In the genomic region with DNA sequence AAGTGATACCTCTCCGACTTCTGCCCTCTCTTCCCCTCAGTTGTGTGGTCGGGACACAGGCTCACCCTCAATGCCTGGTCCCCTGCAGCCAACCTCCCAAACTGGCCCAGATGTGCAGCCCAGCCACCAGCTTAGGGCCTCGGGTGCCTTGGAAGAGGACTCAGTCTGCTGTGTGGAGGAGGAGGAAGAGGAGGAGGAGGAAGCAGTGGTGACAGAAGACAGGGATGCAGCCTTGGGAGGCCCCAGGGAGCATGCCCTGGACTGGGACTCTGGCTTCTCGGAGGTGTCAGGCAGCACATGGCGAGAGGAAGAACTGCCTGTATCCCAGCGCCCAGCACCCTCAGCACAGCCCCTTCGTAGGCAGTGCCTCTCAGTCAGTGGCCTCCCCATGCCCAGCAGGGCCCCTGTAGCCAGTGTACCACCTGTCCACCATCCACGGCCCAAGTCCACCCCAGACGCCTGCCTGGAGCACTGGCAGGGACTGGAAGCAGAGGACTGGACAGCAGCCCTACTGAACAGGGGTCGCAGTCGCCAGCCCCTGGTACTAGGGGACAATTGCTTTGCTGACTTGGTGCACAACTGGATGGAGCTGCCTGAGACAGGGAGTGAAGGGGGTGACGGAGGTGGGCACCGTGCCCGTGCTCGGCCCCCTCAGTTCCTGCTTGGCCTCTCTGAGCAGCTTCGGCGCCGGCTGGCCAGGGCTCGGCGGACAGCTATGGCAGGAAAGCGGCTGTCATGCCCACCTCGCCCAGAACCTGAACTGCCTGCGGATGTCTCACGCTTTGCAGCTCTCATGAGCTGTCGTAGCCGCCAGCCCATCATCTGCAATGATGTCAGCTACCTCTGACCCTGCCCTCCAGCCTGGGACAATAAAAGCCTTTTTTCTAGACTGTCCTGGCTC, we compare ENCODE assay signal across 6 cellular contexts. TPM values are rescaled to one million over a fixed set of nuclear protein-coding genes. Genes with fewer than 3 reads are reported as not detected.
A peak's percentile ranks its signal among the peaks of the same experiment; 100 is the strongest.
DNase-seq lines count a peak whose midpoint lies in the region; ATAC-seq and FAIRE-seq lines count a peak whose summit lies in the region.

No MANE protein-coding gene starts in this region.

- 89 to 93% methylated on average over 26 of the region's 26 CpGs for WGBS in ectodermal cell, 2 experiments

- H3K36me3 ChIP-seq in MG63 (no peaks in the 10 kb centered on the region; the same call in 1 of the 2 replicates), ectodermal cell (ENCODE audit: control insufficient read depth, insufficient read depth, low read length) (no peaks in the 10 kb centered on the region), skeletal muscle satellite cell (ENCODE audit: insufficient read depth, low read length) (no peaks in the 10 kb centered on the region)

- H3K4me2 ChIP-seq in skeletal muscle satellite cell (ENCODE audit: low read length), result peak overlapping the region; percentile 98

- peak overlapping the region; percentile 80 for H3K9ac ChIP-seq in skeletal muscle satellite cell (ENCODE audit: low read depth, low read length)

- DNase-seq in MG63 (no peak), HTR-8/SVneo (ENCODE audit: insufficient read length, low spot score) (no peak), DMS153 (lab: John Stamatoyannopoulos, UW) (no peak)

- H3K9me3 ChIP-seq in MG63 (no peaks in the 10 kb centered on the region), ectodermal cell (ENCODE audit: control insufficient read depth, low read length) (no peaks in the 10 kb centered on the region), skeletal muscle satellite cell (replicated peaks; ENCODE audit: low read length) (no peaks in the 10 kb centered on the region)

- ATAC-seq in HG03025 (IDR thresholded peaks at IDR 0.05; ENCODE audit: low FRiP score, unreplicated experiment), result no peak

- peak overlapping the region; percentile 79 for H3K4me3 ChIP-seq in MG63
- H3K4me3 ChIP-seq in ectodermal cell (ENCODE audit: insufficient read depth, low read depth, low read length), result peak overlapping the region; percentile 82
- peak overlapping the region; percentile 87 for H3K4me3 ChIP-seq in skeletal muscle satellite cell (ENCODE audit: low read length)

- H3K4me1 ChIP-seq in ectodermal cell (ENCODE audit: control insufficient read depth, insufficient read depth, low read length) (peaks cover 16% of the 10 kb centered on the region), skeletal muscle satellite cell (ENCODE audit: control insufficient read depth, insufficient read depth, low read length) (peaks cover 26% of the 10 kb centered on the region)

- H3K27me3 ChIP-seq in MG63, result no peaks in the 10 kb centered on the region
- peaks cover 41% of the 10 kb centered on the region for H3K27me3 ChIP-seq in ectodermal cell (ENCODE audit: control insufficient read depth, insufficient read depth, low read length, poor library complexity, severe bottlenecking)
- H3K27me3 ChIP-seq in skeletal muscle satellite cell (ENCODE audit: control insufficient read depth, insufficient read depth, low read length), result no peaks in the 10 kb centered on the region

- no peak for FAIRE-seq in HTR-8/SVneo (lab: Jason Lieb, UNC)

- H3K27ac ChIP-seq in ectodermal cell (ENCODE audit: insufficient read depth, low read depth, low read length, poor library complexity, severe bottlenecking), result no peak overlapping the region

RNA-seq across cellular contexts. Expression of gene INKA1, which starts 1.3 kb away (rescaled TPM):
- 3.2 TPM in 1 of 2 replicates, not detected in the other for total RNA-seq in MG63 (2014; rRNA removed; shearing (Covaris generic); ENCODE audit: low replicate concordance)
- polyA plus RNA-seq in ectodermal cell (2013, experiment 1 of 4), result 2.4 TPM
- 1.9 TPM for polyA plus RNA-seq in ectodermal cell (2013, experiment 2 of 4)
- polyA plus RNA-seq in ectodermal cell (2013, experiment 3 of 4), result 2.1 TPM
- polyA plus RNA-seq in ectodermal cell (2013, experiment 4 of 4), result 1.9 TPM
- total RNA-seq in skeletal muscle satellite cell (2012; rRNA removed), result 4.3 and 5.7 TPM in 2 replicates

RNA-seq across cellular contexts. Expression of gene CDHR4, which starts 4.7 kb away (rescaled TPM):
- 0.10 TPM in 1 of 2 replicates, not detected in the other for total RNA-seq in MG63 (2014; rRNA removed; shearing (Covaris generic); ENCODE audit: low replicate concordance)
- not detected for polyA plus RNA-seq in ectodermal cell (2013, experiment 1 of 4)
- 0.39 TPM for polyA plus RNA-seq in ectodermal cell (2013, experiment 2 of 4)
- not detected for polyA plus RNA-seq in ectodermal cell (2013, experiment 3 of 4)
- 0.12 TPM for polyA plus RNA-seq in ectodermal cell (2013, experiment 4 of 4)
- total RNA-seq in skeletal muscle satellite cell (2012; rRNA removed), result 0.22 TPM in 1 of 2 replicates, not detected in the other

RNA-seq across cellular contexts. Expression of gene UBA7, which starts 9.4 kb away (rescaled TPM):
- total RNA-seq in MG63 (2014; rRNA removed; shearing (Covaris generic); ENCODE audit: low replicate concordance), result 5.8 and 6.9 TPM in 2 replicates
- 4.9 TPM for polyA plus RNA-seq in ectodermal cell (2013, experiment 1 of 4)
- 2.9 TPM for polyA plus RNA-seq in ectodermal cell (2013, experiment 2 of 4)
- 2.7 TPM for polyA plus RNA-seq in ectodermal cell (2013, experiment 3 of 4)
- 2.7 TPM for polyA plus RNA-seq in ectodermal cell (2013, experiment 4 of 4)
- 15.0 and 17.7 TPM in 2 replicates for total RNA-seq in skeletal muscle satellite cell (2012; rRNA removed)

RNA-seq across cellular contexts. Expression of gene IP6K1, which starts 18.0 kb away (rescaled TPM):
- total RNA-seq in MG63 (2014; rRNA removed; shearing (Covaris generic); ENCODE audit: low replicate concordance), result 10.9 and 19.5 TPM in 2 replicates
- polyA plus RNA-seq in ectodermal cell (2013, experiment 1 of 4), result 48.7 TPM
- polyA plus RNA-seq in ectodermal cell (2013, experiment 2 of 4), result 50.3 TPM
- 29.7 TPM for polyA plus RNA-seq in ectodermal cell (2013, experiment 3 of 4)
- polyA plus RNA-seq in ectodermal cell (2013, experiment 4 of 4), result 37.1 TPM
- 27.3 and 29.4 TPM in 2 replicates for total RNA-seq in skeletal muscle satellite cell (2012; rRNA removed)

RNA-seq across cellular contexts. Expression of gene TRAIP, which starts 52.0 kb away (rescaled TPM):
- 4.9 and 18.5 TPM in 2 replicates for total RNA-seq in MG63 (2014; rRNA removed; shearing (Covaris generic); ENCODE audit: low replicate concordance)
- polyA plus RNA-seq in ectodermal cell (2013, experiment 1 of 4), result 30.4 TPM
- polyA plus RNA-seq in ectodermal cell (2013, experiment 2 of 4), result 28.8 TPM
- 25.4 TPM for polyA plus RNA-seq in ectodermal cell (2013, experiment 3 of 4)
- polyA plus RNA-seq in ectodermal cell (2013, experiment 4 of 4), result 26.5 TPM
- 4.1 and 5.2 TPM in 2 replicates for total RNA-seq in skeletal muscle satellite cell (2012; rRNA removed)
